ENCODE assay signal across 16 cellular contexts in genomic region chr1:80892452-80892995, GRCh38.
DNase-seq lines count a peak whose midpoint lies in the region; ATAC-seq and TF ChIP-seq lines count a peak whose summit lies in the region.
"Had no signal": no experiment of that assay in that cellular context is flagged by ENCODE, and none has a peak within 500 bp of the region (broad histone marks: within the 10 kb centered on the region; RNA-seq: fewer than 3 reads in every experiment).

No MANE protein-coding gene starts in this region.

- H3K4me1 ChIP-seq in GM23338 (ENCODE audit: insufficient read depth) (peaks cover 10% of the 10 kb centered on the region; the same call in 1 of the 2 replicates), fibroblast of lung (ENCODE audit: control insufficient read depth, extremely low read depth, insufficient read depth, low read length) (peaks cover 8% of the 10 kb centered on the region), parathyroid adenoma (peaks cover 11% of the 10 kb centered on the region), gastrocnemius medialis (no peaks in the 10 kb centered on the region)

- H3K9me3 Mint-ChIP-seq in GM23338, result no peaks in the 10 kb centered on the region
- H3K9me3 Mint-ChIP-seq: memory B cell had no signal

- H3F3A ChIP-seq in GM23338 (replicated peaks; ENCODE audit: low read depth), result no peaks in the 10 kb centered on the region

- no peaks in the 10 kb centered on the region for H3K9me3 ChIP-seq in fibroblast of lung (ENCODE audit: control insufficient read depth, insufficient read depth, low read depth, low read length)
- H3K9me3 ChIP-seq in parathyroid adenoma (ENCODE audit: control insufficient read depth, low read length), result no peaks in the 10 kb centered on the region
- H3K9me3 ChIP-seq in gastrocnemius medialis, result no peaks in the 10 kb centered on the region

- peak overlapping the region; percentile 23 for H3K27ac Mint-ChIP-seq in GM23338
- H3K27ac Mint-ChIP-seq: memory B cell had no signal

- no peaks in the 10 kb centered on the region for H3K27me3 ChIP-seq in GM23338 (ENCODE audit: insufficient read depth)
- no peaks in the 10 kb centered on the region for H3K27me3 ChIP-seq in fibroblast of lung (ENCODE audit: control insufficient read depth, insufficient read depth, low read length)
- no peaks in the 10 kb centered on the region for H3K27me3 ChIP-seq in parathyroid adenoma (ENCODE audit: control insufficient read depth, insufficient read depth, low read length)
- no peaks in the 10 kb centered on the region for H3K27me3 ChIP-seq in gastrocnemius medialis

- peak; percentile 50; the same call in 2 of the 3 replicates for ATAC-seq in GM23338
- no peak for ATAC-seq in GM19035 (IDR thresholded peaks at IDR 0.05; ENCODE audit: unreplicated experiment)
- ATAC-seq in HG02973 (IDR thresholded peaks at IDR 0.05; ENCODE audit: unreplicated experiment), result no peak
- ATAC-seq in gastrocnemius medialis, result no peak
- ATAC-seq: activated CD4-positive, CD25-positive, alpha-beta regulatory T cell treated with anti-CD3 and anti-CD28 coated beads, Interleukin-2, amount 50 U/mL, for 24 hours had no signal

- no peak overlapping the region for H3K4me3 Mint-ChIP-seq in GM23338
- H3K4me3 Mint-ChIP-seq: memory B cell had no signal

- no peaks in the 10 kb centered on the region for H3K36me3 ChIP-seq in GM23338 (ENCODE audit: insufficient read depth)
- no peaks in the 10 kb centered on the region for H3K36me3 ChIP-seq in fibroblast of lung (ENCODE audit: control insufficient read depth, insufficient read depth, low read length)
- no peaks in the 10 kb centered on the region for H3K36me3 ChIP-seq in parathyroid adenoma (ENCODE audit: control insufficient read depth, insufficient read depth, low read length)
- H3K36me3 ChIP-seq in gastrocnemius medialis, result no peaks in the 10 kb centered on the region

- peak overlapping the region; percentile 26 for H2AFZ ChIP-seq in GM23338
- H2AFZ ChIP-seq in fibroblast of lung (ENCODE audit: low read length), result peak overlapping the region; percentile 53
- H2AFZ ChIP-seq in parathyroid adenoma, result peak overlapping the region; percentile 80

- in situ Hi-C loops in gastrocnemius medialis (cut with MboI; ENCODE audit: low sequenced_read_pairs in 4 of 4), result no loop called here

- TF ChIP-seq POLR2A in gastrocnemius medialis (IDR thresholded peaks at IDR 0.05), result no peak

- H4K20me1 ChIP-seq in GM23338 (replicated peaks; ENCODE audit: insufficient read depth) (no peaks in the 10 kb centered on the region), fibroblast of lung (ENCODE audit: control insufficient read depth, extremely low read depth, insufficient read depth, low read length) (no peaks in the 10 kb centered on the region)

- DNase-seq in GM23338 (ENCODE audit: low spot score) (peak; percentile 8), OCI-M1 (lab: John Stamatoyannopoulos, UW) (peak; percentile 52), fibroblast of lung (ENCODE audit: low read depth in 2 of 2) (peak in 1 of 2 donors; percentile 21), NCI-H2227 treated with DMSO at 0.1 percent for 48 hours (lab: John Stamatoyannopoulos, UW) (no peak), gastrocnemius medialis (no peak)
- DNase-seq: effector memory CD4-positive, alpha-beta T cell; GDM1; hippocampal formation; NCI-H748 treated with DMSO at 0.1 percent for 48 hours; stimulated activated CD4-positive, alpha-beta T cell treated with anti-CD3 and anti-CD28 coated beads, Interleukin-4, amount 100 ng/mL, for 24 hours; stimulated activated naive CD4-positive, alpha-beta T cell treated with Interleukin-2 at 50 U/mL for 16 hours had no signal

- H3K27ac ChIP-seq in GM23338 (ENCODE audit: low read depth), result no peak overlapping the region
- H3K27ac ChIP-seq in fibroblast of lung (ENCODE audit: insufficient read depth, low read length), result no peak overlapping the region
- H3K27ac ChIP-seq in parathyroid adenoma, result peak overlapping the region; percentile 70
- no peak overlapping the region for H3K27ac ChIP-seq in gastrocnemius medialis

- TF ChIP-seq CTCF in GM23338 (conservative IDR thresholded peaks at IDR 0.05; ENCODE audit: low read depth in 2 of 2) (no peak), fibroblast of lung (conservative IDR thresholded peaks at IDR 0.05 in 1 of 2, IDR thresholded peaks at IDR 0.05 in 1 of 2; ENCODE audit: low read depth in 1 of 2, low read length in 2 of 2) (no peak), parathyroid adenoma (IDR thresholded peaks at IDR 0.05) (no peak), gastrocnemius medialis (IDR thresholded peaks at IDR 0.05 in 4 of 5, conservative IDR thresholded peaks at IDR 0.05 in 1 of 5) (no peak)

- H3K4me1 Mint-ChIP-seq in GM23338, result peaks cover 23% of the 10 kb centered on the region

- H3K9ac ChIP-seq in fibroblast of lung (ENCODE audit: insufficient read depth, low read length), result no peak overlapping the region
- H3K9ac ChIP-seq in parathyroid adenoma, result no peak overlapping the region

- H3K4me2 ChIP-seq in GM23338 (0 out of 2 replicates have a peak overlapping the region, but pooled peaks have one; percentile 12), fibroblast of lung (ENCODE audit: extremely low read depth, insufficient read depth, low read length) (no peak overlapping the region), parathyroid adenoma (ENCODE audit: low read length) (peak overlapping the region; percentile 37)

- no peaks in the 10 kb centered on the region for H3K36me3 Mint-ChIP-seq in GM23338 (ENCODE audit: low read depth)
- H3K36me3 Mint-ChIP-seq: memory B cell had no signal

- H3K27me3 Mint-ChIP-seq in GM23338 (ENCODE audit: insufficient read depth, low read depth, poor library complexity), result no peaks in the 10 kb centered on the region
- H3K27me3 Mint-ChIP-seq: memory B cell had no signal

- H3K79me2 ChIP-seq in GM23338 (replicated peaks; ENCODE audit: insufficient read depth), result no peaks in the 10 kb centered on the region
- no peaks in the 10 kb centered on the region for H3K79me2 ChIP-seq in fibroblast of lung (ENCODE audit: control insufficient read depth, insufficient read depth, low read length)
- no peaks in the 10 kb centered on the region for H3K79me2 ChIP-seq in parathyroid adenoma

- no peak overlapping the region for H3K4me3 ChIP-seq in GM23338
- H3K4me3 ChIP-seq in fibroblast of lung (replicated peaks in 1 of 4; ENCODE audit: control extremely low read depth in 1 of 4, insufficient read depth in 1 of 4, low read depth in 3 of 4, low read length in 4 of 4), result no peak overlapping the region
- H3K4me3 ChIP-seq in parathyroid adenoma (ENCODE audit: low read depth, low read length), result peak overlapping the region; percentile 6
- no peak overlapping the region for H3K4me3 ChIP-seq in gastrocnemius medialis

- intact Hi-C loops in gastrocnemius medialis (cut with DNase I; ENCODE audit: low total_unique reads), result no loop called here

- no peaks in the 10 kb centered on the region for H3K9me2 ChIP-seq in GM23338 (ENCODE audit: insufficient read depth)

TF ChIP-seq in GM23338, 12 proteins besides CTCF, POLR2A, EP300 and RAD21 (continues in another document):
- TF ChIP-seq EZH2 (IDR thresholded peaks at IDR 0.05; ENCODE audit: low read depth, unreplicated experiment), result no peak
- TF ChIP-seq STAT1 (IDR thresholded peaks at IDR 0.05; ENCODE audit: unreplicated experiment), result no peak
- TF ChIP-seq ZNF331 (CRISPR knock-in tag; IDR thresholded peaks at IDR 0.05; ENCODE audit: low read depth), result no peak
- no peak for TF ChIP-seq ZNF114 (CRISPR knock-in tag; IDR thresholded peaks at IDR 0.05)
- TF ChIP-seq ETS1 (IDR thresholded peaks at IDR 0.05), result no peak
- TF ChIP-seq NANOG (IDR thresholded peaks at IDR 0.05; ENCODE audit: borderline replicate concordance), result no peak
- TF ChIP-seq REST (IDR thresholded peaks at IDR 0.05; ENCODE audit: unreplicated experiment), result no peak
- no peak for TF ChIP-seq JUNB (IDR thresholded peaks at IDR 0.05; ENCODE audit: unreplicated experiment)
- TF ChIP-seq CREB1 (CRISPR knock-in tag; IDR thresholded peaks at IDR 0.05; ENCODE audit: low read depth), result no peak
- TF ChIP-seq EZH2phosphoT487 (IDR thresholded peaks at IDR 0.05; ENCODE audit: unreplicated experiment), result no peak

Comparison
In these comparisons a context has a peak if more than half of its experiments do, and no peak if none do; other contexts are left out.
1. DNase-seq: peak in GM23338 (single experiment) and OCI-M1 (single experiment); none in NCI-H2227 treated with DMSO at 0.1 percent for 48 hours (single experiment) and gastrocnemius medialis (0 of 2).
2. H2AFZ ChIP-seq: peak in every context shown above with its lines; median percentile 80 in parathyroid adenoma; 53 in fibroblast of lung; 26 in GM23338.